ENCODE assay signal across 16 cellular contexts in the genomic region with DNA sequence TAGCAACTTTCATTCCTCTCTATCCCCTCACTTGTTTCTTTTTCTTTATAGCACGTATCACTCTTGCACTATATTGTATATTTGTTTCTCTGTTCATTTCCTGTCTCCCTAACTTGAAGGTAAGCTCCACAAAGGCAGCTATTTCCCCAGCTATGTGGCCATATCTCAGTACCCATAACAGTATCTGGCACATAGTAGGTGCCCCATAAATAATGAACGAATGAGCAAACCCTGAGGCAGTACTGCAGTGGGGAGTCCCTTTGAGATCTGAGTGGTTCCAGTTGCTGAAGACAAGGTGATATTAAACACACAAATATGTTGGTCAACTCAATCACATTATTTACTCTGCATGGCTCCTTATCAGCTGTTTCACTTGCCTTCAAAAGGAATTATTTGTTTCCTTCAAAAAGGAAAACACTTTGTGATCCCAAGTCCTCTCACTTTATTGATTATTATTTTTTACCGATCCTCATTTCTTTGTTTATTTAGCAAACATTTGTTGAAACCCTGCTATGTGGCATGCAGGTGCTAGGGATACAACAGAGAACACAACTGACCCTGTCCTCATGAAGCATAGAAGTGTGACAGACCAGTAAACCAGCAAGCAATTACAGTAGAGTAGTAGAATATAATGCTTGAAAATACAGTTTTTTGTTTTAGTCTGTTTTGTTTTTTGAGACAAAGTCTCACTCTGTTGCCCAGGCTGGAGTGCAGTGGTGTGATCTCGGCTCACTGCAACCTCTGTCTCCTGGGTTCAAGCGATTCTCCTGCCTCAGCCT. TPM values are rescaled to one million over a fixed set of nuclear protein-coding genes. Genes with fewer than 3 reads are reported as not detected.
DNase-seq lines count a peak whose midpoint lies in the region; ATAC-seq, FAIRE-seq and TF ChIP-seq lines count a peak whose summit lies in the region.
"Had no signal": no experiment of that assay in that cellular context is flagged by ENCODE, and none has a peak within 500 bp of the region (broad histone marks: within the 10 kb centered on the region; RNA-seq: fewer than 3 reads in every experiment).

No MANE protein-coding gene starts in this region.

- no peak overlapping the region for H3K4me2 ChIP-seq in K562 (ENCODE audit: insufficient read depth, low read length)
- H3K4me2 ChIP-seq: BLaER1 treated with 17β-estradiol and CSF1 and Interleukin-3, amounts not matched to agents 10 nM and 100 nM had no signal

- no peak for TF ChIP-seq POLR2A in K562 (conservative IDR thresholded peaks at IDR 0.05)

- intact Hi-C loops in K562 (cut with micrococcal nuclease): no loop called here

- ATAC-seq in K562: no peak
- ATAC-seq: CD8-positive, alpha-beta T cell had no signal

- 4% methylated on average over 5 of the region's 5 CpGs for WGBS in K562 (ENCODE audit: insufficient coverage, low coverage, missing lambda C conversion rate)

- no peak for TF ChIP-seq RAD21 in K562 (CRISPR knock-in tag; conservative IDR thresholded peaks at IDR 0.05 in 1 of 2, IDR thresholded peaks at IDR 0.05 in 1 of 2)

- no peak overlapping the region for H2AFZ ChIP-seq in K562 (ENCODE audit: low read depth, low read length)
- H2AFZ ChIP-seq: GM23248 had no signal

- CTCF ChIA-PET in K562 (lab: Yijun Ruan, JAX; ENCODE audit: low intra/inter-chr PET ratio): no interaction called here

- H3K27me3 ChIP-seq in K562 (ENCODE audit: control insufficient read depth in 2 of 2, insufficient read depth in 2 of 2, low read length in 2 of 2): peaks cover 5 to 8% of the 10 kb centered on the region in 2 experiments; a peak in 4 of 5 replicates

- H3K4me3 ChIP-seq in K562: no peak overlapping the region
- H3K4me3 ChIP-seq: BLaER1 treated with 17β-estradiol and CSF1 and Interleukin-3, amounts not matched to agents 10 nM and 100 nM; GM23248; HAP-1 had no signal

- no peak for TF ChIP-seq CTCF in K562 (IDR thresholded peaks at IDR 0.05 in 2 of 3, conservative IDR thresholded peaks at IDR 0.05 in 1 of 3; ENCODE audit: insufficient read depth in 2 of 3, low read depth in 1 of 3, low read length in 3 of 3)

- no peak for TF ChIP-seq EP300 in K562 (IDR thresholded peaks at IDR 0.05; ENCODE audit: low read length)

- no TSS peak for BruUV-seq in K562 (replicated peaks; lab: Mats Ljungman, UMichigan)

- H3K4me1 ChIP-seq in K562 (replicated peaks in 1 of 2; ENCODE audit: control insufficient read depth in 2 of 2, insufficient read depth in 2 of 2, low read length in 2 of 2): no peaks in the 10 kb centered on the region
- H3K4me1 ChIP-seq: HAP-1 had no signal

- H3K9ac ChIP-seq in K562 (ENCODE audit: insufficient read depth in 1 of 2, low read depth in 2 of 2, low read length in 2 of 2): no peak overlapping the region
- H3K9ac ChIP-seq: BLaER1 treated with 17β-estradiol and CSF1 and Interleukin-3, amounts not matched to agents 10 nM and 100 nM; GM23248 had no signal

- in situ Hi-C loops in K562 (cut with MboI): loop anchor here (10.0 kb wide), 1 partner anchor 459 kb away; no protein-coding TSS in a partner anchor

- no peaks in the 10 kb centered on the region for H3K79me2 ChIP-seq in K562 (ENCODE audit: control insufficient read depth, insufficient read depth, low read length)

- DNase-seq in NCI-H510A treated with DMSO at 0.1 percent for 48 hours (lab: John Stamatoyannopoulos, UW): peak; percentile 27
- DNase-seq in NCI-H510A (lab: John Stamatoyannopoulos, UW): no peak
- DNase-seq in HuH-7.5 (ENCODE audit: low spot score): peak; percentile 58
- DNase-seq in K562 (ENCODE audit: extremely low read depth in 1 of 4, low spot score in 3 of 4): no peak
- DNase-seq in kidney tubule cell (ENCODE audit: low spot score): no peak
- no peak for DNase-seq in NCI-H1092 treated with DMSO at 0.1 percent for 48 hours (lab: John Stamatoyannopoulos, UW)
- no peak for DNase-seq in NCI-H2196 treated with DMSO at 0.1 percent for 48 hours (lab: John Stamatoyannopoulos, UW; ENCODE audit: unreplicated experiment)
- DNase-seq: Calu3; CD8-positive, alpha-beta T cell; GM23248; IMR-90 had no signal

- FAIRE-seq in K562 (lab: Jason Lieb, UNC): no peak
- FAIRE-seq: G401.6, GM19239 had no signal

- H4K20me1 ChIP-seq in K562 (replicated peaks; ENCODE audit: control insufficient read depth, insufficient read depth, low read length): no peaks in the 10 kb centered on the region; the same call in 1 of the 2 replicates
- H4K20me1 ChIP-seq: BLaER1 treated with 17β-estradiol and CSF1 and Interleukin-3, amounts not matched to agents 10 nM and 100 nM had no signal

- H3K9me1 ChIP-seq in K562 (ENCODE audit: control insufficient read depth, insufficient read depth, low read length): no peaks in the 10 kb centered on the region

- H3K27ac ChIP-seq in K562 (ENCODE audit: extremely low read depth, low read depth, low read length): no peak overlapping the region
- H3K27ac ChIP-seq: 22Rv1; BLaER1 treated with 17β-estradiol and CSF1 and Interleukin-3, amounts not matched to agents 10 nM and 100 nM; GM23248 had no signal

- H3K9me3 ChIP-seq in K562 (replicated peaks; ENCODE audit: control insufficient read depth, insufficient read depth, low read depth, low read length): no peaks in the 10 kb centered on the region
- H3K9me3 ChIP-seq: BLaER1 treated with 17β-estradiol and CSF1 and Interleukin-3, amounts not matched to agents 10 nM and 100 nM; HAP-1 had no signal

- POLR2A ChIA-PET in K562 (lab: Yijun Ruan, JAX): interaction anchor here (4.4 kb wide), 1 partner anchor 10 kb away, joined by 16 read pairs; a partner anchor contains a TSS

- H3K36me3 ChIP-seq in K562 (ENCODE audit: control insufficient read depth, insufficient read depth, low read length): no peaks in the 10 kb centered on the region
- H3K36me3 ChIP-seq: HAP-1 had no signal

RNA-seq across cellular contexts. Expression of a gene that starts 5.7 kb away (rescaled TPM):
- total RNA-seq in K562 (2011; cell fraction: chromatin; rRNA removed; ENCODE audit: low replicate concordance): not detected in 2 replicates
- total RNA-seq in K562 (2011; cell fraction: nucleolus; rRNA removed): 1.5 TPM in 1 of 2 replicates, not detected in the other
- 4.4 TPM in 1 of 2 replicates, not detected in the other for total RNA-seq in K562 (2011; cell fraction: nucleoplasm; rRNA removed)
- total RNA-seq in K562 (2014; rRNA removed) (0.73 TPM in 1 of 2 replicates, not detected in the other), K562 (2014; rRNA removed; fragmentation: Illumina TruSeq; extraction: Trizol) (0.25 TPM in 1 of 2 replicates, not detected in the other), K562 (2015; rRNA removed; fragmentation: Illumina TruSeq; extraction: Trizol) (not detected in 2 replicates), K562 (2021) (0.20 and 0.58 TPM in 2 replicates)
- polyA plus RNA-seq in K562 (2011; rRNA removed) (0.06 TPM in 1 of 2 replicates, not detected in the other), K562 (2014; fragmentation: Illumina TruSeq; extraction: Trizol) (not detected in 2 replicates), K562 (2014; fragmentation: Nextera tagmentation; extraction: Ambion mirVana) (not detected), K562 (2014; rRNA removed) (not detected in 2 replicates)
- polyA plus RNA-seq in K562 (2011; cell fraction: cytosol; rRNA removed): 0.04 TPM in 1 of 2 replicates, not detected in the other
- polyA plus RNA-seq in K562 (2011; cell fraction: nucleus; rRNA removed): 0.64 TPM in 1 of 2 replicates, not detected in the other
- polyA plus RNA-seq in K562 (2012): 0.05 TPM in 1 of 2 replicates, not detected in the other
- 0.07 TPM in 1 of 2 replicates, not detected in the other for polyA minus RNA-seq in K562 (2011; rRNA and poly(A)+ RNA removed)
- polyA minus RNA-seq in K562 (2011; cell fraction: cytosol; rRNA and poly(A)+ RNA removed): not detected in 2 replicates
- polyA minus RNA-seq in K562 (2011; cell fraction: nucleus; rRNA and poly(A)+ RNA removed): 0.94 TPM in 1 of 2 replicates, not detected in the other
- total RNA-seq: GM23248 had no signal

RNA-seq across cellular contexts. Expression of a gene that starts 10.0 kb away (rescaled TPM):
- 20.1 and 32.4 TPM in 2 replicates for total RNA-seq in K562 (2011; cell fraction: chromatin; rRNA removed; ENCODE audit: low replicate concordance)
- total RNA-seq in K562 (2011; cell fraction: nucleolus; rRNA removed): 9.5 and 11.2 TPM in 2 replicates
- 18.8 and 40.0 TPM in 2 replicates for total RNA-seq in K562 (2011; cell fraction: nucleoplasm; rRNA removed)
- total RNA-seq in K562 (2014; rRNA removed): 12.5 and 17.2 TPM in 2 replicates
- 29.7 and 37.7 TPM in 2 replicates for total RNA-seq in K562 (2014; rRNA removed; fragmentation: Illumina TruSeq; extraction: Trizol)
- 22.1 and 23.6 TPM in 2 replicates for total RNA-seq in K562 (2015; rRNA removed; fragmentation: Illumina TruSeq; extraction: Trizol)
- 16.1 and 17.1 TPM in 2 replicates for total RNA-seq in K562 (2021)
- 13.3 and 23.3 TPM in 2 replicates for polyA plus RNA-seq in K562 (2011; rRNA removed)
- 4.6 and 5.2 TPM in 2 replicates for polyA plus RNA-seq in K562 (2011; cell fraction: cytosol; rRNA removed)
- 7.7 and 8.2 TPM in 2 replicates for polyA plus RNA-seq in K562 (2011; cell fraction: nucleus; rRNA removed)
- polyA plus RNA-seq in K562 (2012): 10.8 and 16.8 TPM in 2 replicates
- 35.7 and 37.1 TPM in 2 replicates for polyA plus RNA-seq in K562 (2014; fragmentation: Illumina TruSeq; extraction: Trizol)
- polyA plus RNA-seq in K562 (2014; fragmentation: Nextera tagmentation; extraction: Ambion mirVana): 10 to 100 TPM; 59.2 to 60.3 TPM
- polyA plus RNA-seq in K562 (2014; rRNA removed): 21.8 and 22.6 TPM in 2 replicates
- 8.6 and 9.7 TPM in 2 replicates for polyA minus RNA-seq in K562 (2011; rRNA and poly(A)+ RNA removed)
- polyA minus RNA-seq in K562 (2011; cell fraction: cytosol; rRNA and poly(A)+ RNA removed): 3.7 and 5.8 TPM in 2 replicates
- polyA minus RNA-seq in K562 (2011; cell fraction: nucleus; rRNA and poly(A)+ RNA removed): 5.0 and 11.0 TPM in 2 replicates

RNA-seq across cellular contexts. Expression of a gene that starts 54.8 kb away (rescaled TPM):
- total RNA-seq in K562 (2011; cell fraction: chromatin; rRNA removed; ENCODE audit: low replicate concordance): not detected in 2 replicates
- not detected in 2 replicates for total RNA-seq in K562 (2011; cell fraction: nucleolus; rRNA removed)
- total RNA-seq in K562 (2011; cell fraction: nucleoplasm; rRNA removed): not detected in 2 replicates
- not detected in 2 replicates for total RNA-seq in K562 (2014; rRNA removed)
- total RNA-seq in K562 (2014; rRNA removed; fragmentation: Illumina TruSeq; extraction: Trizol): not detected in 2 replicates
- not detected in 2 replicates for total RNA-seq in K562 (2015; rRNA removed; fragmentation: Illumina TruSeq; extraction: Trizol)
- 0.09 TPM in 1 of 2 replicates, not detected in the other for total RNA-seq in K562 (2021)
- polyA plus RNA-seq in K562 (2011; rRNA removed): 0.08 TPM in 1 of 2 replicates, not detected in the other
- polyA plus RNA-seq in K562 (2011; cell fraction: cytosol; rRNA removed): not detected in 2 replicates
- not detected in 2 replicates for polyA plus RNA-seq in K562 (2011; cell fraction: nucleus; rRNA removed)
- 0.08 TPM in 1 of 2 replicates, not detected in the other for polyA plus RNA-seq in K562 (2012)
- polyA plus RNA-seq in K562 (2014; fragmentation: Illumina TruSeq; extraction: Trizol): not detected in 2 replicates
- not detected for polyA plus RNA-seq in K562 (2014; fragmentation: Nextera tagmentation; extraction: Ambion mirVana)
- polyA plus RNA-seq in K562 (2014; rRNA removed): not detected in 2 replicates
- polyA minus RNA-seq in K562 (2011; rRNA and poly(A)+ RNA removed): not detected in 2 replicates
- polyA minus RNA-seq in K562 (2011; cell fraction: cytosol; rRNA and poly(A)+ RNA removed): not detected in 2 replicates
- not detected in 2 replicates for polyA minus RNA-seq in K562 (2011; cell fraction: nucleus; rRNA and poly(A)+ RNA removed)

Comparison
In these comparisons a context has a peak if more than half of its experiments do, and no peak if none do; other contexts are left out.
1. DNase-seq: peak in NCI-H510A treated with DMSO at 0.1 percent for 48 hours (single experiment) and HuH-7.5 (single experiment); none in NCI-H510A (single experiment), K562 (0 of 4), kidney tubule cell (single experiment), NCI-H1092 treated with DMSO at 0.1 percent for 48 hours (single experiment) and NCI-H2196 treated with DMSO at 0.1 percent for 48 hours (single experiment).